Comparison of ENCODE assay signal across 8 cellular contexts in the genomic region with DNA sequence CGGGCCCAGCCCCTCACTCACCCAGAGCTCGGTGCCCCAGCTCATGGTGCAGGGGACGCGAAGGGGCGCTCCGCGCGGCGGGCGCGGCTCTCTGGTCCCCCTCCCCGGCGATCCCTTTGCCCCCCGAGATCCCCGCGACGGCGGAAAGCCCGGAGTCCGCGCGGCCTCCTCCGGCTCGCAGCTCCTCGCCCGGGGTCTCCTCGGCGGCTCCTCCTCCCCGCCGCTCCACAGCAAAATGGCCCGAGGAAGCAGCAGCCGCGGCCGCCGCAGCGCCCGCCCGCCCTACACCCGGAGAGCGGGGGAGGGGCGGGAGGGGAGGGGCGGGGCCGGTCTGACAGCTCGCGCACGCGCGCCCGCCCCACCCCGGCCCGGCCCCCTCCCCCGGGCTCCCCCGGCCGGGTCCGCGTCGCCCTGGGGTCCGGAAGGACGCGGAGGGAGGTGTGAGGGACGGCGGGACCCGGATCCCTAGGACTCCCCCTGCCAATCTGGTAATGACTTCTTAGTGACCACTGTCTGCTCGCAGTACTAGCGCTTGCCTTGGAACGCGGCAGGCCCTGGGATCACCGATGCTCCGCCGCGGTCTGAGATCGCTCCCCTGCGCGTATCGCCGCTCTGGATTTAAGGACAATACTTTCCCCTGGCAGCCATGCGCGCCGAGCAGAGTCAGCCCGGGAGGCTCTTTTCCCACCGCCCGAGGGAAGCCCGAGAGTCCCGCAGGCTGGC. TPM values are rescaled to one million over a fixed set of nuclear protein-coding genes. Genes with fewer than 3 reads are reported as not detected.
DNase-seq lines count a peak whose midpoint lies in the region; ATAC-seq and TF ChIP-seq lines count a peak whose summit lies in the region.

A gene (minus strand): TSS at position 259 of the 723 bp plus-strand sequence. CDS start 214 bp downstream, at position 45.

- H3K4me3 Mint-ChIP-seq in chondrocyte (ENCODE audit: unreplicated experiment): peak within 1 kb of the TSS; percentile 89

- H3K4me1 Mint-ChIP-seq in chondrocyte (ENCODE audit: low read depth): peaks cover 54% of the 10 kb centered on the region

- H3K9me3 Mint-ChIP-seq in chondrocyte (ENCODE audit: low read depth): no peaks in the 10 kb centered on the region

- ATAC-seq in HG02610 (IDR thresholded peaks at IDR 0.05; ENCODE audit: unreplicated experiment): peak; percentile 37
- no peak for ATAC-seq in GM18519 (IDR thresholded peaks at IDR 0.05; ENCODE audit: low FRiP score, unreplicated experiment)

- peak; percentile 20 for TF ChIP-seq CTCF in chondrocyte (IDR thresholded peaks at IDR 0.05)

- peak within 1 kb of the TSS; percentile 91 for H3K27ac Mint-ChIP-seq in chondrocyte (ENCODE audit: unreplicated experiment)

- no peaks in the 10 kb centered on the region for H3K36me3 Mint-ChIP-seq in chondrocyte (ENCODE audit: low read depth)

- H3K27me3 Mint-ChIP-seq in chondrocyte (ENCODE audit: low read depth): no peaks in the 10 kb centered on the region

- DNase-seq in ELR (ENCODE audit: low read depth) (peak; percentile 80), NCI-H2196 treated with DMSO at 0.1 percent for 48 hours (lab: John Stamatoyannopoulos, UW; ENCODE audit: unreplicated experiment) (peak; percentile 33), chondrocyte (ENCODE audit: low spot score) (no peak), kidney glomerular epithelial cell (lab: John Stamatoyannopoulos, UW) (peak; percentile 87)
- DNase-seq in activated CD4-positive, alpha-beta T cell treated with anti-CD3 and anti-CD28 coated beads for 4 hours: peak; percentile 78 to 80
- DNase-seq in stimulated activated CD4-positive, alpha-beta T cell treated with anti-CD3 and anti-CD28 coated beads, Interleukin-15, amount 100 ng/mL, for 24 hours: peak; percentile 86

RNA-seq across cellular contexts. Expression of the gene that starts here (rescaled TPM):
- 49.4 to 61.2 TPM (median 58.7 TPM) in 3 replicates for total RNA-seq in chondrocyte
